ENCODE assay signal across 17 cellular contexts in genomic region chrX:136031626-136032025, GRCh38.
"Had no signal": no experiment of that assay in that cellular context is flagged by ENCODE, and none has a peak within 500 bp of the region (broad histone marks: within the 10 kb centered on the region; RNA-seq: fewer than 3 reads in every experiment).

No MANE protein-coding gene starts in this region.

- H3K4me3 Mint-ChIP-seq: activated B cell treated with CpG ODN at 0.5 μM for 24 hours; activated CD4-positive, alpha-beta T cell treated with anti-CD3 and anti-CD28 coated beads, Interleukin-2, amount 10 ng/mL, durations not matched to agents 24 days and 14 days; activated naive CD8-positive, alpha-beta T cell treated with anti-CD3 and anti-CD28 coated beads, Interleukin-2, amount 50 U/mL, for 24 hours; activated T-helper 1 cell treated with anti-CD3 and anti-CD28 coated beads, Interleukin-12 subunit alpha, Interleukin-12 subunit beta, Interleukin-2, Interleukin-4 antibody, amounts not matched to agents 30 ng/mL and 10 ng/mL and 1 ng/mL, durations not matched to agents 14 hours and 24 hours and 36 hours; central memory CD8-positive, alpha-beta T cell; dendritic cell treated with granulocyte-macrophage colony-stimulating factor and Interleukin-4, amounts not matched to agents 40 ng/mL and 50 ng/mL, for 4 days; neural crest cell had no signal

- DNase-seq: activated B cell treated with CpG ODN at 0.5 μM for 24 hours; activated CD4-positive, alpha-beta T cell treated with anti-CD3 and anti-CD28 coated beads, Interleukin-2, amount 10 ng/mL, durations not matched to agents 24 days and 14 days; activated naive CD4-positive, alpha-beta T cell; activated naive CD8-positive, alpha-beta T cell treated with anti-CD3 and anti-CD28 coated beads, Interleukin-2, amount 50 U/mL, for 24 hours; head of caudate nucleus; left lung; mesendoderm; retina; SK-N-SH; substantia nigra had no signal

- H3K4me1 Mint-ChIP-seq: activated B cell treated with CpG ODN at 0.5 μM for 24 hours; activated CD4-positive, alpha-beta T cell treated with anti-CD3 and anti-CD28 coated beads, Interleukin-2, amount 10 ng/mL, durations not matched to agents 24 days and 14 days; activated naive CD8-positive, alpha-beta T cell treated with anti-CD3 and anti-CD28 coated beads, Interleukin-2, amount 50 U/mL, for 24 hours; central memory CD8-positive, alpha-beta T cell had no signal

- H3K9ac ChIP-seq: parathyroid adenoma, SK-N-SH had no signal

- H3K9me3 Mint-ChIP-seq: activated B cell treated with CpG ODN at 0.5 μM for 24 hours; activated CD4-positive, alpha-beta T cell treated with anti-CD3 and anti-CD28 coated beads, Interleukin-2, amount 10 ng/mL, durations not matched to agents 24 days and 14 days; activated naive CD8-positive, alpha-beta T cell treated with anti-CD3 and anti-CD28 coated beads, Interleukin-2, amount 50 U/mL, for 24 hours; activated T-helper 1 cell treated with anti-CD3 and anti-CD28 coated beads, Interleukin-12 subunit alpha, Interleukin-12 subunit beta, Interleukin-2, Interleukin-4 antibody, amounts not matched to agents 30 ng/mL and 10 ng/mL and 1 ng/mL, durations not matched to agents 14 hours and 24 hours and 36 hours; central memory CD8-positive, alpha-beta T cell; dendritic cell treated with granulocyte-macrophage colony-stimulating factor and Interleukin-4, amounts not matched to agents 40 ng/mL and 50 ng/mL, for 4 days; neural crest cell had no signal

- H3K4me1 ChIP-seq: left lung had no signal

- H2AFZ ChIP-seq: parathyroid adenoma had no signal

- H3K27ac ChIP-seq: parathyroid adenoma had no signal

- H3K4me2 ChIP-seq: SK-N-SH had no signal

- H3K9me3 ChIP-seq: left lung, SK-N-SH had no signal

- ATAC-seq: activated naive CD8-positive, alpha-beta T cell treated with anti-CD3 and anti-CD28 coated beads, Interleukin-2, amount 50 U/mL, for 24 hours had no signal

- FAIRE-seq: islet of Langerhans had no signal

- H3K4me3 ChIP-seq: left lung, smooth muscle cell had no signal

- H3K79me2 ChIP-seq: parathyroid adenoma had no signal

- H3K27me3 ChIP-seq: left lung had no signal

- H3K27ac Mint-ChIP-seq: activated B cell treated with CpG ODN at 0.5 μM for 24 hours; activated CD4-positive, alpha-beta T cell treated with anti-CD3 and anti-CD28 coated beads, Interleukin-2, amount 10 ng/mL, durations not matched to agents 24 days and 14 days; activated naive CD8-positive, alpha-beta T cell treated with anti-CD3 and anti-CD28 coated beads, Interleukin-2, amount 50 U/mL, for 24 hours; activated T-helper 1 cell treated with anti-CD3 and anti-CD28 coated beads, Interleukin-12 subunit alpha, Interleukin-12 subunit beta, Interleukin-2, Interleukin-4 antibody, amounts not matched to agents 30 ng/mL and 10 ng/mL and 1 ng/mL, durations not matched to agents 14 hours and 24 hours and 36 hours; dendritic cell treated with granulocyte-macrophage colony-stimulating factor and Interleukin-4, amounts not matched to agents 40 ng/mL and 50 ng/mL, for 4 days had no signal

- H3K27me3 Mint-ChIP-seq: activated B cell treated with CpG ODN at 0.5 μM for 24 hours; activated CD4-positive, alpha-beta T cell treated with anti-CD3 and anti-CD28 coated beads, Interleukin-2, amount 10 ng/mL, durations not matched to agents 24 days and 14 days; activated naive CD8-positive, alpha-beta T cell treated with anti-CD3 and anti-CD28 coated beads, Interleukin-2, amount 50 U/mL, for 24 hours; central memory CD8-positive, alpha-beta T cell; dendritic cell treated with granulocyte-macrophage colony-stimulating factor and Interleukin-4, amounts not matched to agents 40 ng/mL and 50 ng/mL, for 4 days had no signal
